In genomic region chr12:112005419-112006395, GRCh38 we compare ENCODE assay signal across 8 cellular contexts. TPM values are rescaled to one million over a fixed set of nuclear protein-coding genes. Genes with fewer than 3 reads are reported as not detected.
DNase-seq lines count a peak whose midpoint lies in the region; ATAC-seq lines count a peak whose summit lies in the region.

No MANE protein-coding gene starts in this region.

- in situ Hi-C loops in Caki2 (cut with HindIII; ENCODE audit: low pct_unique_long_range_greater_than_20kb, low sequenced_read_pairs), result no loop called here

- no peak overlapping the region for H2BK15ac ChIP-seq in mesendoderm (replicated peaks; ENCODE audit: low read depth)

- H2BK5ac ChIP-seq in mesendoderm (ENCODE audit: low read length), result no peak overlapping the region

- peaks cover 34% of the 10 kb centered on the region for H3K4me1 Mint-ChIP-seq in central memory CD8-positive, alpha-beta T cell

- H4K5ac ChIP-seq in mesendoderm (ENCODE audit: low read length), result no peak overlapping the region

- no peak overlapping the region for H3K4me2 ChIP-seq in mesendoderm (ENCODE audit: low read length)

- H3K36me3 ChIP-seq in mesendoderm (ENCODE audit: control insufficient read depth, insufficient read depth, low read length) (no peaks in the 10 kb centered on the region), MG63 (peaks cover 2% of the 10 kb centered on the region; the same call in 1 of the 2 replicates)

- H2BK120ac ChIP-seq in mesendoderm (ENCODE audit: low read depth, low read length), result no peak overlapping the region

- no peaks in the 10 kb centered on the region for H3K9me3 ChIP-seq in MG63

- H3K9me3 Mint-ChIP-seq in central memory CD8-positive, alpha-beta T cell, result no peaks in the 10 kb centered on the region

- H3K27ac ChIP-seq in mesendoderm (ENCODE audit: low read depth, low read length), result no peak overlapping the region

- ATAC-seq in central memory CD8-positive, alpha-beta T cell (replicated peaks; ENCODE audit: extremely low read depth, poor library complexity, severe bottlenecking), result no peak
- ATAC-seq in GM21390 (IDR thresholded peaks at IDR 0.05; ENCODE audit: unreplicated experiment), result no peak
- no peak for ATAC-seq in HG03175 (IDR thresholded peaks at IDR 0.05; ENCODE audit: unreplicated experiment)

- H3K79me2 ChIP-seq in mesendoderm (ENCODE audit: control insufficient read depth, insufficient read depth, low read length), result no peaks in the 10 kb centered on the region

- no peak overlapping the region for H3K9ac ChIP-seq in mesendoderm (ENCODE audit: low read length)

- no peak overlapping the region for H3K56ac ChIP-seq in mesendoderm (ENCODE audit: low read length)

- H3K4me3 ChIP-seq in mesendoderm (ENCODE audit: low read length) (no peak overlapping the region), MG63 (no peak overlapping the region)

- H3K27me3 ChIP-seq in mesendoderm (ENCODE audit: insufficient read depth, low read length, poor library complexity) (no peaks in the 10 kb centered on the region), MG63 (no peaks in the 10 kb centered on the region)

- no peaks in the 10 kb centered on the region for H3K27me3 Mint-ChIP-seq in central memory CD8-positive, alpha-beta T cell

- H3K36me3 Mint-ChIP-seq in central memory CD8-positive, alpha-beta T cell (ENCODE audit: insufficient read depth), result peaks cover 3% of the 10 kb centered on the region

- H4K8ac ChIP-seq in mesendoderm (ENCODE audit: low read depth, low read length), result no peak overlapping the region

- DNase-seq in Caki2 (ENCODE audit: low read depth) (peak; percentile 65), MV-4-11 (lab: John Stamatoyannopoulos, UW) (peak; percentile 24), mesendoderm (peak; percentile 75), MG63 (no peak), pons (ENCODE audit: low spot score) (no peak)
- no peak for DNase-seq in central memory CD8-positive, alpha-beta T cell (ENCODE audit: low spot score in 2 of 2)

- no peaks in the 10 kb centered on the region for H3K4me1 ChIP-seq in mesendoderm (ENCODE audit: control insufficient read depth, low read depth, low read length)

- WGBS in mesendoderm (ENCODE audit: extremely low coverage, insufficient coverage, low lambda C conversion rate), result no CpG with 5 or more reads among the region's 6 CpGs

- no peak overlapping the region for H3K23ac ChIP-seq in mesendoderm (ENCODE audit: low read length)

- H3K4ac ChIP-seq in mesendoderm (ENCODE audit: low read depth, low read length), result no peak overlapping the region

- peaks cover 1% of the 10 kb centered on the region for H3K79me1 ChIP-seq in mesendoderm (ENCODE audit: low read length)

- peak overlapping the region; percentile 68 for H3K27ac Mint-ChIP-seq in central memory CD8-positive, alpha-beta T cell (ENCODE audit: low read depth)

- no peak overlapping the region for H3K4me3 Mint-ChIP-seq in central memory CD8-positive, alpha-beta T cell

- no peak overlapping the region for H2AK5ac ChIP-seq in mesendoderm (ENCODE audit: low read length)

- no peak overlapping the region for H3K18ac ChIP-seq in mesendoderm (ENCODE audit: low read length)

RNA-seq across cellular contexts. Expression of gene TMEM116, which starts 7.3 kb away (rescaled TPM):
- 19.6 and 22.5 TPM in 2 replicates for total RNA-seq in Caki2 (2014; rRNA removed; shearing (Covaris generic); ENCODE audit: low replicate concordance)
- polyA plus RNA-seq in mesendoderm (2013, experiment 1 of 2), result 5.4 TPM
- polyA plus RNA-seq in mesendoderm (2013, experiment 2 of 2), result 5.1 TPM
- 6.7 and 8.2 TPM in 2 replicates for total RNA-seq in MG63 (2014; rRNA removed; shearing (Covaris generic); ENCODE audit: low replicate concordance)

RNA-seq across cellular contexts. Expression of gene ERP29, which starts 7.5 kb away (rescaled TPM):
- total RNA-seq in Caki2 (2014; rRNA removed; shearing (Covaris generic); ENCODE audit: low replicate concordance), result 166 and 193 TPM in 2 replicates
- 115 TPM for polyA plus RNA-seq in mesendoderm (2013, experiment 1 of 2)
- polyA plus RNA-seq in mesendoderm (2013, experiment 2 of 2), result 111 TPM
- total RNA-seq in MG63 (2014; rRNA removed; shearing (Covaris generic); ENCODE audit: low replicate concordance), result 98.7 and 123 TPM in 2 replicates

Comparison
In these comparisons a context has a peak if more than half of its experiments do, and no peak if none do; other contexts are left out.
1. DNase-seq: peak in Caki2 (single experiment), MV-4-11 (single experiment) and mesendoderm (single experiment); none in central memory CD8-positive, alpha-beta T cell (0 of 2), MG63 (single experiment) and pons (single experiment).